Comparison of ENCODE assay signal across 19 cellular contexts in the genomic region with DNA sequence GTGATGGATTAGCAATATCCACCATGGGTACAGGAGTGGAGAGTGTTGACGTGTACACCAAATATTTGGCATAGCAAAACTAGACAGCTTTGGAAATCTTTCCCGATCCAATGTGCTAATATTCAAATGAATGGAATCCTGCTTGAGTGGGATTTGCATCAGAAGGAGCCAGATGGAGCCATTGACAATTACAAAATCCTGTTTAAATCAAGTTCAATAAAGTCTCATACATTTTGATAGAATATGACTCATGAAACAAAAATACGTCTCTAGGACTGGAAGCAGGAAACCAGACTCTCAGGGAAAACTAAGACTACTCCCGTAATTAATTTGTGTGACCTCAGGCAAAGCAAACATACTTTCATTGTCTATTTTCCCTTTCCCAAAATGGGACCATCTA. TPM values are rescaled to one million over a fixed set of nuclear protein-coding genes. Genes with fewer than 3 reads are reported as not detected.
DNase-seq lines count a peak whose midpoint lies in the region; ATAC-seq and TF ChIP-seq lines count a peak whose summit lies in the region.
"Had no signal": no experiment of that assay in that cellular context is flagged by ENCODE, and none has a peak within 500 bp of the region (broad histone marks: within the 10 kb centered on the region; RNA-seq: fewer than 3 reads in every experiment).

No MANE protein-coding gene starts in this region.

- H3K27me3 ChIP-seq in GM23248 (replicated peaks; ENCODE audit: insufficient read depth) (no peaks in the 10 kb centered on the region), stomach (no peaks in the 10 kb centered on the region)
- H3K27me3 ChIP-seq: cardiac muscle cell, MG63, neutrophil had no signal

- H3K4me2 ChIP-seq in GM23248 (ENCODE audit: unreplicated experiment) = peak overlapping the region; percentile 87
- H3K4me2 ChIP-seq: GM23338 had no signal

- ATAC-seq in GM21528 (IDR thresholded peaks at IDR 0.05; ENCODE audit: low FRiP score, unreplicated experiment) = no peak
- no peak for ATAC-seq in GM18511 (IDR thresholded peaks at IDR 0.05; ENCODE audit: unreplicated experiment)
- ATAC-seq: GM23338 had no signal

- TF ChIP-seq EP300 in stomach (IDR thresholded peaks at IDR 0.05) = no peak

- no peak overlapping the region for H2AFZ ChIP-seq in GM23248

- H3K4me1 ChIP-seq in GM23248 (ENCODE audit: insufficient read depth) (peaks cover 57% of the 10 kb centered on the region), stomach (peaks cover 22 to 50% (median 32%) of the 10 kb centered on the region in 4 donors)

- no peak for TF ChIP-seq CTCF in stomach (IDR thresholded peaks at IDR 0.05)

- H3K27ac ChIP-seq in GM23248 (peak overlapping the region; percentile 60), SK-N-MC (peak overlapping the region; percentile 82), stomach (peak overlapping the region in 4 of 5 donors; percentile 53 to 75 (median 66))
- H3K27ac ChIP-seq: cardiac muscle cell, neutrophil had no signal

- DNase-seq in GM23248 = peak; percentile 71
- peak; percentile 28 for DNase-seq in SK-N-MC (ENCODE audit: low read depth, low spot score)
- peak; percentile 85 for DNase-seq in fibroblast of peridontal ligament (ENCODE audit: extremely low read depth)
- no peak for DNase-seq in stomach
- no peak for DNase-seq in stimulated activated CD8-positive, alpha-beta memory T cell treated with anti-CD3 and anti-CD28 coated beads, Interleukin-4, amount 100 ng/mL, for 48 hours
- no peak for DNase-seq in DMS 273 treated with DMSO at 0.1 percent for 48 hours (lab: John Stamatoyannopoulos, UW)
- DNase-seq: activated naive CD4-positive, alpha-beta T cell treated with anti-CD3 and anti-CD28 coated beads, Interleukin-2, amount 50 U/mL, for 16 hours; CD4-positive, alpha-beta memory T cell; glutamatergic neuron; MG63; NCI-H2029; NCI-H774; T-helper 2 cell had no signal

- H3K9me3 ChIP-seq in GM23248 (ENCODE audit: low read depth) (no peaks in the 10 kb centered on the region), SK-N-MC (ENCODE audit: low read depth, low read length) (no peaks in the 10 kb centered on the region), stomach (no peaks in the 10 kb centered on the region)
- H3K9me3 ChIP-seq: MG63, neutrophil had no signal

- H3K9ac ChIP-seq in GM23248 (0 out of 2 replicates have a peak overlapping the region, but pooled peaks have one; percentile 6), SK-N-MC (ENCODE audit: insufficient read length) (peak overlapping the region; percentile 0)

- TF ChIP-seq POLR2A in stomach (IDR thresholded peaks at IDR 0.05) = no peak

- intact Hi-C loops in stomach (cut with DNase I; ENCODE audit: low total_unique reads) = no loop called here

- peaks cover 72% of the 10 kb centered on the region for H3K79me2 ChIP-seq in GM23248 (ENCODE audit: insufficient read depth)

- H3K36me3 ChIP-seq in GM23248 (ENCODE audit: low read depth) (no peaks in the 10 kb centered on the region), SK-N-MC (ENCODE audit: insufficient read depth, low read length) (no peaks in the 10 kb centered on the region), stomach (no peaks in the 10 kb centered on the region)
- H3K36me3 ChIP-seq: cardiac muscle cell, MG63, neutrophil had no signal

- H4K20me1 ChIP-seq in GM23248 (ENCODE audit: insufficient read depth) = no peaks in the 10 kb centered on the region

- peak overlapping the region; percentile 7 for H3K4me3 ChIP-seq in GM23248
- peak overlapping the region; percentile 17 for H3K4me3 ChIP-seq in SK-N-MC
- H3K4me3 ChIP-seq in stomach = no peak overlapping the region
- H3K4me3 ChIP-seq: cardiac muscle cell, GM23338, MG63, skin epidermis had no signal

- in situ Hi-C loops in GM23248 (cut with MboI) = no loop called here

- no peaks in the 10 kb centered on the region for H3K9me2 ChIP-seq in GM23248 (ENCODE audit: insufficient read depth)

- 3% methylated on average over 4 of the region's 4 CpGs for WGBS in GM23248 (ENCODE audit: low coverage in 1 of 2, low lambda C conversion rate in 2 of 2, missing lambda C conversion rate in 2 of 2), 2 experiments
- WGBS in stomach, 5 donors = 46 to 62% (median 52%) methylated on average over 4 of the region's 4 CpGs

- H3F3A ChIP-seq in GM23248 (ENCODE audit: insufficient read depth) = peaks cover 73% of the 10 kb centered on the region

RNA-seq across cellular contexts. Expression of gene TNC, which starts 13.0 kb away (rescaled TPM):
- total RNA-seq in GM23248 (2014; rRNA removed; shearing (Covaris generic)) = 319 and 372 TPM in 2 replicates
- polyA plus RNA-seq in GM23248 (2016; fragmentation: Nextera tagmentation; extraction: Ambion mirVana) (165 and 168 TPM in 2 replicates), stomach (10 to 100 TPM in 1 of 3 donors, 1 to 10 TPM in 2; 3.5 to 14.6 (median 6.1) TPM)
- 100 to 1,000 TPM in 4 of 5 donors, 10 to 100 TPM in 1; 52.2 to 265 (median 110) TPM for total RNA-seq in stomach
- total RNA-seq: CD4-positive, alpha-beta memory T cell had no signal
- polyA plus RNA-seq: CD4-positive, alpha-beta memory T cell had no signal

Comparison
In these comparisons a context has a peak if more than half of its experiments do, and no peak if none do; other contexts are left out.
1. DNase-seq: peak in GM23248 (single experiment), SK-N-MC (single experiment) and fibroblast of peridontal ligament (single experiment); none in stomach (single experiment), stimulated activated CD8-positive, alpha-beta memory T cell treated with anti-CD3 and anti-CD28 coated beads, Interleukin-4, amount 100 ng/mL, for 48 hours (single experiment) and DMS 273 treated with DMSO at 0.1 percent for 48 hours (single experiment).
2. H3K4me3 ChIP-seq: peak in GM23248 (single experiment) and SK-N-MC (single experiment); none in stomach (0 of 4).
3. Peak in every context shown above with its lines, with median percentiles within 50 percentile points of each other: H3K27ac ChIP-seq.